ENCODE assay signal across 8 cellular contexts in the genomic region with DNA sequence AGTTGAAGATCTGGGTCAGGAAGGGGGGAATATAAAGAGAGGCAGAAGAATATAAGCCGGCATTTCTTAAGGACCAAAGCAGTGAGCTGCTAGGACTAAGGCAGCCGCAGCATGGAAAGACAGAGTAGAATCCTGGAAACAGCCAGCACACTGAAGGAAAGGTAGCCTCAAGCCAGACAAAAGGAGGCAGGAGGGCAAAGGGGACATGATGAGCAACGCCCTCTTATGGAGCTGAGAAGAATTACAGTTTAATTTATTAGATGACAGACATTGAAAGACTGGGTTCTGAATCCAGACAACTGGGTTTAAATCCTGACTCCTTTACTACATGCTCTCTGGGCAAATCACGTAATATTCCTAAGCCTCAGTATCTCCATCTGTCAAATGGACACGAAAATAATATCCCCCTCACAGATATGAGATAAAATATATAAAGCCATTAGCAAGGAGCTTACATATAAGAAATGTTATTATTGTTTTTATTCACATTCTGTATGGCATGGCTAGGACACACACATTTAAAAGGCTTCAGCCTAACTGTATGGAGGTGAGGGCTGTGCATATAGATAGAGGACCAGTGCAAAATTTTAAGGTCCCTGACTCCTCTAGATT. TPM values are rescaled to one million over a fixed set of nuclear protein-coding genes. Genes with fewer than 3 reads are reported as not detected.
DNase-seq lines count a peak whose midpoint lies in the region; ATAC-seq and TF ChIP-seq lines count a peak whose summit lies in the region.

No MANE protein-coding gene starts in this region.

- H3K27ac ChIP-seq in ascending aorta, result peak overlapping the region; percentile 0 to 24

- H3K4me3 ChIP-seq in ascending aorta, result no peak overlapping the region
- no peak overlapping the region for H3K4me3 ChIP-seq in mucosa of descending colon

- ATAC-seq in mucosa of descending colon, result peak; percentile 59
- no peak for ATAC-seq in GM21390 (IDR thresholded peaks at IDR 0.05; ENCODE audit: unreplicated experiment)
- no peak for ATAC-seq in HG02678 (IDR thresholded peaks at IDR 0.05; ENCODE audit: unreplicated experiment)

- H3K9me3 ChIP-seq in ascending aorta, result no peaks in the 10 kb centered on the region
- no peaks in the 10 kb centered on the region for H3K9me3 ChIP-seq in mucosa of descending colon

- peaks cover 6 to 19% of the 10 kb centered on the region in 2 donors for H3K4me1 ChIP-seq in ascending aorta
- H3K4me1 ChIP-seq in mucosa of descending colon (ENCODE audit: low read depth), result no peaks in the 10 kb centered on the region

- H3K27me3 ChIP-seq in ascending aorta, result no peaks in the 10 kb centered on the region

- H3K36me3 ChIP-seq in ascending aorta (no peaks in the 10 kb centered on the region), mucosa of descending colon (ENCODE audit: low read depth) (no peaks in the 10 kb centered on the region)

- intact Hi-C loops in ascending aorta (cut with DNase I) (no loop called here), mucosa of descending colon (cut with DNase I, micrococcal nuclease) (no loop called here)

- DNase-seq in EH (ENCODE audit: low read depth) (peak; percentile 21), ascending aorta (ENCODE audit: low spot score in 2 of 2) (no peak), mucosa of descending colon (no peak), DMS79 treated with DMSO at 0.1 percent for 48 hours (lab: John Stamatoyannopoulos, UW) (no peak), mesenteric fat pad (ENCODE audit: low spot score) (no peak)

- TF ChIP-seq CTCF in LNCAP (IDR thresholded peaks at IDR 0.05), result peak; percentile 69
- TF ChIP-seq CTCF in ascending aorta (IDR thresholded peaks at IDR 0.05), result peak in 2 of 3 experiments; percentile 10 to 40
- no peak for TF ChIP-seq CTCF in mucosa of descending colon (IDR thresholded peaks at IDR 0.05)

RNA-seq across cellular contexts. Expression of gene PCED1B, which starts 8.1 kb away (rescaled TPM):
- total RNA-seq in ascending aorta (1.5 TPM), mucosa of descending colon (1 to 10 TPM; 2.2 to 4.7 (median 2.9) TPM), mesenteric fat pad (6.1 TPM)

RNA-seq across cellular contexts. Expression of gene AMIGO2, which starts 8.4 kb away (rescaled TPM):
- total RNA-seq in ascending aorta (22.7 TPM), mucosa of descending colon (10 to 100 TPM in 1 of 3 donors, 1 to 10 TPM in 2; 3.5 to 39.3 (median 4.8) TPM), mesenteric fat pad (16.4 TPM)
